In genomic region chr13:43058318-43058674, GRCh38 we compare ENCODE assay signal across 8 cellular contexts. TPM values are rescaled to one million over a fixed set of nuclear protein-coding genes. Genes with fewer than 3 reads are reported as not detected.
DNase-seq lines count a peak whose midpoint lies in the region; ATAC-seq and TF ChIP-seq lines count a peak whose summit lies in the region.

No MANE protein-coding gene starts in this region.

- TF ChIP-seq CTCF in activated B cell treated with CpG ODN at 0.5 μM for 24 hours (IDR thresholded peaks at IDR 0.05) = no peak

- H3K27ac ChIP-seq in CD4-positive, alpha-beta memory T cell (ENCODE audit: low read depth, low read length) = no peak overlapping the region

- H3K27me3 ChIP-seq in CD4-positive, alpha-beta memory T cell (ENCODE audit: insufficient read depth, low read length) = no peaks in the 10 kb centered on the region

- H3K36me3 ChIP-seq in CD4-positive, alpha-beta memory T cell (ENCODE audit: insufficient read depth, low read length) = no peaks in the 10 kb centered on the region

- DNase-seq in CD4-positive, alpha-beta memory T cell = peak in 1 of 5 donors; percentile 43
- DNase-seq in activated B cell treated with CpG ODN at 0.5 μM for 24 hours (no peak), glomerular visceral epithelial cell (ENCODE audit: extremely low spot score) (peak; percentile 79), ureter (ENCODE audit: low spot score) (peak; percentile 50), hepatic stellate cell (ENCODE audit: low spot score) (no peak), retina (no peak), Kasumi-1 (lab: John Stamatoyannopoulos, UW) (no peak)

- H3K27me3 Mint-ChIP-seq in CD4-positive, alpha-beta memory T cell = no peaks in the 10 kb centered on the region
- no peaks in the 10 kb centered on the region for H3K27me3 Mint-ChIP-seq in activated B cell treated with CpG ODN at 0.5 μM for 24 hours

- no peak overlapping the region for H3K4me3 ChIP-seq in CD4-positive, alpha-beta memory T cell (ENCODE audit: low read length in 2 of 2)

- peak overlapping the region in 6 of 7 donors; percentile 85 to 95 (median 89) for H3K27ac Mint-ChIP-seq in CD4-positive, alpha-beta memory T cell
- peak overlapping the region; percentile 65 for H3K27ac Mint-ChIP-seq in activated B cell treated with CpG ODN at 0.5 μM for 24 hours

- ATAC-seq in HG02678 (IDR thresholded peaks at IDR 0.05; ENCODE audit: unreplicated experiment) (peak; percentile 41), activated B cell treated with CpG ODN at 0.5 μM for 24 hours (ENCODE audit: low read depth) (peak; percentile 22)

- no peaks in the 10 kb centered on the region for H3K9me3 Mint-ChIP-seq in CD4-positive, alpha-beta memory T cell
- no peaks in the 10 kb centered on the region for H3K9me3 Mint-ChIP-seq in activated B cell treated with CpG ODN at 0.5 μM for 24 hours

- H3K4me3 Mint-ChIP-seq in CD4-positive, alpha-beta memory T cell = peak overlapping the region in 6 of 8 donors; percentile 56 to 74 (median 68)
- peak overlapping the region; percentile 45 for H3K4me3 Mint-ChIP-seq in activated B cell treated with CpG ODN at 0.5 μM for 24 hours

- H3K36me3 Mint-ChIP-seq in CD4-positive, alpha-beta memory T cell = peaks cover 12 to 21% of the 10 kb centered on the region in 2 donors
- peaks cover 25% of the 10 kb centered on the region for H3K36me3 Mint-ChIP-seq in activated B cell treated with CpG ODN at 0.5 μM for 24 hours (ENCODE audit: low read depth)

- intact Hi-C loops in CD4-positive, alpha-beta memory T cell (cut with micrococcal nuclease) = no loop called here
- intact Hi-C loops in activated B cell treated with CpG ODN at 0.5 μM for 24 hours (cut with micrococcal nuclease) = no loop called here

- H3K4me1 Mint-ChIP-seq in CD4-positive, alpha-beta memory T cell = peaks cover 23 to 36% (median 28%) of the 10 kb centered on the region in 4 donors
- H3K4me1 Mint-ChIP-seq in activated B cell treated with CpG ODN at 0.5 μM for 24 hours = peaks cover 44% of the 10 kb centered on the region

- CTCF ChIA-PET in CD4-positive, alpha-beta memory T cell (lab: Charles Lee; ENCODE audit: partially characterized antibody) = interaction anchor here (0.9 to 3.7 kb wide), 2 partner anchors 27 to 86 kb away, joined by 3 to 10 read pairs; no protein-coding TSS in a partner anchor
- CTCF ChIA-PET in activated B cell treated with CpG ODN at 0.5 μM for 24 hours (lab: Charles Lee) = interaction anchor here (1.6 kb wide), 1 partner anchor 30 kb away, joined by 3 read pairs; no protein-coding TSS in a partner anchor

- POLR2A ChIA-PET in CD4-positive, alpha-beta memory T cell (lab: Charles Lee; ENCODE audit: partially characterized antibody) = interaction anchor here (0.9 to 7.1 kb wide), 5 partner anchors 11 to 67 kb away, joined by 3 to 97 read pairs (median 4); partner anchors contain the start of genes DNAJC15 and EPSTI1
- POLR2A ChIA-PET in activated B cell treated with CpG ODN at 0.5 μM for 24 hours (lab: Charles Lee) = interaction anchor here (2.2 kb wide), 1 partner anchor 11 kb away, joined by 8 read pairs; no protein-coding TSS in a partner anchor

- H3K4me1 ChIP-seq in CD4-positive, alpha-beta memory T cell (ENCODE audit: insufficient read depth, low read length) = peaks cover 49% of the 10 kb centered on the region

- no peaks in the 10 kb centered on the region for H3K9me3 ChIP-seq in CD4-positive, alpha-beta memory T cell (ENCODE audit: control insufficient read depth in 1 of 2, low read length in 2 of 2)

RNA-seq across cellular contexts. Expression of gene DNAJC15, which starts 34.9 kb away (rescaled TPM):
- total RNA-seq in CD4-positive, alpha-beta memory T cell = 10 to 100 TPM in 1 of 2 experiments, 1 to 10 TPM in 1; 9.7 to 11.1 TPM
- 10 to 100 TPM; 14.8 to 16.0 TPM for polyA plus RNA-seq in CD4-positive, alpha-beta memory T cell
- total RNA-seq in activated B cell treated with CpG ODN at 0.5 μM for 24 hours (19.1 and 19.3 TPM in 2 replicates), ureter (10.9 TPM)

Comparison
In these comparisons a context has a peak if more than half of its experiments do, and no peak if none do; other contexts are left out.
1. DNase-seq: peak in glomerular visceral epithelial cell (single experiment) and ureter (single experiment); none in activated B cell treated with CpG ODN at 0.5 μM for 24 hours (single experiment), hepatic stellate cell (single experiment), retina (single experiment) and Kasumi-1 (0 of 2).